Comparison of ENCODE assay signal across 24 cellular contexts in genomic region chr2:46704593-46704992, GRCh38. TPM values are rescaled to one million over a fixed set of nuclear protein-coding genes. Genes with fewer than 3 reads are reported as not detected.
DNase-seq lines count a peak whose midpoint lies in the region; ATAC-seq, FAIRE-seq and TF ChIP-seq lines count a peak whose summit lies in the region.
"Had no signal": no experiment of that assay in that cellular context is flagged by ENCODE, and none has a peak within 500 bp of the region (broad histone marks: within the 10 kb centered on the region; RNA-seq: fewer than 3 reads in every experiment).

No MANE protein-coding gene starts in this region.

- H4K91ac ChIP-seq in H1 (replicated peaks; ENCODE audit: insufficient read length, low read length): peak overlapping the region; percentile 75

- peak overlapping the region; percentile 86 for H3K4me2 ChIP-seq in A549
- peak overlapping the region; percentile 93 for H3K4me2 ChIP-seq in GM23248 (ENCODE audit: unreplicated experiment)
- H3K4me2 ChIP-seq in H1 (ENCODE audit: insufficient read depth in 1 of 2, low read depth in 2 of 2, low read length in 2 of 2): peak overlapping the region; percentile 75
- H3K4me2 ChIP-seq: hepatocyte, PC-9 had no signal

- H3K14ac ChIP-seq in H1 (ENCODE audit: insufficient read length): no peak overlapping the region

- CTCF ChIA-PET in A549 (lab: Yijun Ruan, JAX) (interaction anchor here (0.8 to 2.1 kb wide), 6 partner anchors 13 to 184 kb away, joined by 3 to 8 read pairs (median 4); no protein-coding TSS in a partner anchor), H1 (lab: Charles Lee; ENCODE audit: partially characterized antibody) (interaction anchor here (0.7 to 1.6 kb wide), 8 partner anchors 8 to 76 kb away, joined by 3 to 5 read pairs (median 3); no protein-coding TSS in a partner anchor)

- TF ChIP-seq EP300 in A549 (IDR thresholded peaks at IDR 0.05) (no peak), H1 (IDR thresholded peaks at IDR 0.05; ENCODE audit: borderline replicate concordance in 1 of 2, low read depth in 2 of 2, low read length in 2 of 2) (peak in 1 of 2 experiments; percentile 92; a peak in 2 of 3 replicates)

- 98% methylated on average over 1 of the region's 1 CpG for WGBS in A549 (ENCODE audit: missing lambda C conversion rate)
- 96 to 100% methylated on average over 1 of the region's 1 CpG for WGBS in GM23248 (ENCODE audit: low coverage in 1 of 2, low lambda C conversion rate in 2 of 2, missing lambda C conversion rate in 2 of 2), 2 experiments
- 11% methylated on average over 1 of the region's 1 CpG; no CpG with 5 or more reads in 1 of the 2 experiments for WGBS in H1 (ENCODE audit: extremely low coverage in 1 of 2, insufficient coverage in 1 of 2, insufficient read length in 1 of 2, insufficient replicate concordance in 2 of 2, low coverage in 1 of 2, low lambda C conversion rate in 2 of 2, missing lambda C conversion rate in 1 of 2), 2 experiments

- no peak for DNase-seq in A549 (ENCODE audit: low read depth in 1 of 2, low spot score in 1 of 2)
- no peak for DNase-seq in GM23248
- peak in 1 of 2 experiments; percentile 21 for DNase-seq in H1 (ENCODE audit: low read depth in 1 of 2, low spot score in 2 of 2)
- peak; percentile 58 for DNase-seq in iPS-NIHi7 (ENCODE audit: extremely low spot score)
- no peak for DNase-seq in DMS 273 (lab: John Stamatoyannopoulos, UW; ENCODE audit: unreplicated experiment)
- no peak for DNase-seq in activated effector memory CD4-positive, alpha-beta T cell treated with anti-CD3 and anti-CD28 coated beads, Interleukin-2, amount 50 U/mL, for 16 hours
- DNase-seq in kidney: no peak
- DNase-seq in G401 (ENCODE audit: low spot score): no peak
- DNase-seq: activated CD4-positive, alpha-beta T cell treated with anti-CD3 and anti-CD28 coated beads, Interleukin-2, amount 50 U/mL, for 4 hours; activated gamma-delta T cell; CD8-positive, alpha-beta T cell; DMS79 treated with DMSO at 0.1 percent for 48 hours; foreskin fibroblast; HCEC 1CT; left ventricle myocardium inferior; NCI-H1092; NCI-H2081; PC-9; SHP77 treated with DMSO at 0.1 percent for 48 hours; stimulated activated CD4-positive, alpha-beta T cell treated with anti-CD3 and anti-CD28 coated beads, Interleukin-4, amount 100 ng/mL, for 1 hour; tibial artery had no signal

- no peak overlapping the region for H2BK15ac ChIP-seq in H1 (ENCODE audit: low read length)

- H4K5ac ChIP-seq in H1 (ENCODE audit: insufficient read length, low read depth, low read length): no peak overlapping the region

- no peaks in the 10 kb centered on the region; the same call in 1 of the 2 replicates for H3K79me1 ChIP-seq in H1 (ENCODE audit: low read depth, low read length)

- H2AK5ac ChIP-seq in H1 (ENCODE audit: low read depth, low read length): no peak overlapping the region; the same call in 1 of the 2 replicates

- ATAC-seq in A549: no peak
- ATAC-seq: CD8-positive, alpha-beta T cell had no signal

- 0 out of 2 replicates have a peak, but pooled peaks cover 10% of the 10 kb centered on the region for H3K36me3 ChIP-seq in GM23248 (ENCODE audit: low read depth)
- no peaks in the 10 kb centered on the region for H3K36me3 ChIP-seq in H1 (ENCODE audit: control insufficient read depth in 2 of 4, insufficient read depth in 4 of 4, low read length in 3 of 4)
- no peaks in the 10 kb centered on the region for H3K36me3 ChIP-seq in kidney (ENCODE audit: control insufficient read depth in 1 of 2, insufficient read depth in 2 of 2, low read length in 2 of 2)
- H3K36me3 ChIP-seq: cardiac muscle cell, left ventricle myocardium inferior, tibial artery had no signal

- H3K4ac ChIP-seq in H1 (replicated peaks; ENCODE audit: insufficient read length, low read depth, low read length): no peak overlapping the region

- H2BK20ac ChIP-seq in H1 (ENCODE audit: low read length): no peak overlapping the region

- TF ChIP-seq POLR2A in A549 (IDR thresholded peaks at IDR 0.05; ENCODE audit: low read length) (no peak), H1 (IDR thresholded peaks at IDR 0.05; ENCODE audit: control extremely low read depth in 1 of 2, low read depth in 2 of 2, low read length in 2 of 2) (peak in 1 of 2 experiments; percentile 78; a peak in 2 of 3 replicates)

- H3K27me3 ChIP-seq in GM23248 (replicated peaks; ENCODE audit: insufficient read depth): no peaks in the 10 kb centered on the region
- H3K27me3 ChIP-seq in H1 (replicated peaks in 1 of 4; ENCODE audit: control insufficient read depth in 3 of 4, extremely low read depth in 1 of 4, insufficient read depth in 3 of 4, low read length in 3 of 4): no peaks in the 10 kb centered on the region
- H3K27me3 ChIP-seq: cardiac muscle cell, hepatocyte, tibial artery had no signal

- peaks cover 39% of the 10 kb centered on the region for H4K20me1 ChIP-seq in GM23248 (ENCODE audit: insufficient read depth)
- H4K20me1 ChIP-seq in H1 (replicated peaks in 1 of 2; ENCODE audit: control insufficient read depth in 1 of 2, insufficient read depth in 2 of 2, low read length in 2 of 2): peaks cover 13% of the 10 kb centered on the region in 2 experiments

- no peak for TF ChIP-seq RAD21 in A549 (conservative IDR thresholded peaks at IDR 0.05 in 1 of 2, IDR thresholded peaks at IDR 0.05 in 1 of 2)
- peak in 1 of 2 experiments; percentile 23; a peak in 1 of 4 replicates for TF ChIP-seq RAD21 in H1 (IDR thresholded peaks at IDR 0.05 in 1 of 2, conservative IDR thresholded peaks at IDR 0.05 in 1 of 2; ENCODE audit: low read depth in 2 of 2, low read length in 2 of 2)

- H2BK5ac ChIP-seq in H1 (ENCODE audit: low read depth, low read length): peak overlapping the region; percentile 41; the same call in 1 of the 2 replicates

- peaks cover 5% of the 10 kb centered on the region for H3K23me2 ChIP-seq in H1 (ENCODE audit: low read depth, low read length)

- peaks cover 82% of the 10 kb centered on the region for H3F3A ChIP-seq in GM23248 (ENCODE audit: insufficient read depth)

- no peak overlapping the region for H2AFZ ChIP-seq in GM23248
- H2AFZ ChIP-seq in H1 (ENCODE audit: low read length): no peak overlapping the region
- H2AFZ ChIP-seq: hepatocyte, PC-9 had no signal

- no peak overlapping the region for H3K56ac ChIP-seq in H1 (replicated peaks; ENCODE audit: insufficient read length, low read depth, low read length)

- TF ChIP-seq CTCF in A549 (IDR thresholded peaks at IDR 0.05): no peak
- no peak for TF ChIP-seq CTCF in H1 (IDR thresholded peaks at IDR 0.05; ENCODE audit: control extremely low read depth in 1 of 3, insufficient read depth in 1 of 3, low read depth in 1 of 3, low read length in 3 of 3)
- TF ChIP-seq CTCF in kidney (IDR thresholded peaks at IDR 0.05; ENCODE audit: borderline replicate concordance, extremely low read depth, insufficient read depth): no peak

- H3K9ac ChIP-seq in GM23248: 0 out of 2 replicates have a peak overlapping the region, but pooled peaks have one; percentile 94
- peak overlapping the region in 1 of 4 experiments; percentile 39; a peak in 1 of 7 replicates for H3K9ac ChIP-seq in H1 (replicated peaks in 1 of 4; ENCODE audit: extremely low read depth in 1 of 4, low read depth in 3 of 4, low read length in 3 of 4)
- no peak overlapping the region for H3K9ac ChIP-seq in kidney (ENCODE audit: low read length in 2 of 2)

- no peak overlapping the region for H2BK120ac ChIP-seq in H1 (replicated peaks; ENCODE audit: low read depth, low read length)

- in situ Hi-C loops in GM23248 (cut with MboI): no loop called here
- in situ Hi-C loops in G401 (cut with HindIII; ENCODE audit: low sequenced_read_pairs): no loop called here

- POLR2A ChIA-PET in A549 (lab: Yijun Ruan, JAX): interaction anchor here (0.6 kb wide), 2 partner anchors 7 to 171 kb away, joined by 5 to 7 read pairs; no protein-coding TSS in a partner anchor
- POLR2A ChIA-PET in H1 (lab: Charles Lee; ENCODE audit: partially characterized antibody): interaction anchor here (1.3 to 5.0 kb wide), 3 partner anchors 13 to 31 kb away, joined by 4 to 28 read pairs (median 5); no protein-coding TSS in a partner anchor

- H3K18ac ChIP-seq in H1 (ENCODE audit: extremely low read depth, low read length): 0 out of 2 replicates have a peak overlapping the region, but pooled peaks have one; percentile 60

- H3K27ac ChIP-seq in A549 (peak overlapping the region in 1 of 2 experiments; percentile 39; a peak in 4 of 6 replicates), GM23248 (peak overlapping the region; percentile 8; the same call in 1 of the 2 replicates), H1 (ENCODE audit: low read depth, low read length) (peak overlapping the region; percentile 86), kidney (ENCODE audit: low read depth in 2 of 2, low read length in 2 of 2) (no peak overlapping the region)
- H3K27ac ChIP-seq: cardiac muscle cell, hepatocyte, PC-9, tibial artery had no signal

- H4K8ac ChIP-seq in H1 (ENCODE audit: extremely low read depth, insufficient read depth, low read length): no peak overlapping the region

- H3K79me2 ChIP-seq in GM23248 (ENCODE audit: insufficient read depth) (peaks cover 100% of the 10 kb centered on the region), H1 (ENCODE audit: control insufficient read depth in 1 of 2, insufficient read depth in 2 of 2, low read length in 2 of 2) (peaks cover 16 to 93% of the 10 kb centered on the region in 2 experiments)

- H3K4me1 ChIP-seq in A549 (peaks cover 89% of the 10 kb centered on the region), GM23248 (ENCODE audit: insufficient read depth) (peaks cover 76% of the 10 kb centered on the region), H1 (replicated peaks in 1 of 4; ENCODE audit: control insufficient read depth in 3 of 4, insufficient read depth in 4 of 4, low read length in 3 of 4) (peaks cover 5 to 47% (median 16%) of the 10 kb centered on the region in 4 experiments), kidney (ENCODE audit: control insufficient read depth in 1 of 2, insufficient read depth in 1 of 2, low read depth in 1 of 2, low read length in 2 of 2) (peaks cover 3 to 22% of the 10 kb centered on the region in 2 donors)

- peak overlapping the region; percentile 76; the same call in 1 of the 2 replicates for H2BK12ac ChIP-seq in H1 (ENCODE audit: low read depth, low read length)

- intact Hi-C loops in kidney (cut with DNase I): no loop called here

- H3K9me2 ChIP-seq in GM23248 (ENCODE audit: insufficient read depth): no peaks in the 10 kb centered on the region

- no peak overlapping the region for H3K4me3 ChIP-seq in A549
- H3K4me3 ChIP-seq in GM23248: peak overlapping the region; percentile 93
- H3K4me3 ChIP-seq in H1 (ENCODE audit: extremely low read depth in 1 of 4, insufficient read depth in 2 of 4, low read depth in 3 of 4, low read length in 4 of 4): peak overlapping the region; percentile 15 to 52 (median 30); a peak in 7 of 8 replicates
- H3K4me3 ChIP-seq in kidney (ENCODE audit: low read length in 2 of 2): no peak overlapping the region
- H3K4me3 ChIP-seq: cardiac muscle cell, hepatocyte, PC-9, tibial artery had no signal

- H3K23ac ChIP-seq in H1 (ENCODE audit: insufficient read length): no peak overlapping the region

- no peak for FAIRE-seq in A549 (lab: Jason Lieb, UNC)
- FAIRE-seq in H1 (lab: Jason Lieb, UNC): peak; percentile 98
- no peak for FAIRE-seq in kidney (lab: Jason Lieb, UNC)
- FAIRE-seq: endothelial cell of umbilical vein had no signal

- H3K9me3 ChIP-seq in A549 (no peaks in the 10 kb centered on the region), GM23248 (ENCODE audit: low read depth) (no peaks in the 10 kb centered on the region), H1 (ENCODE audit: insufficient read depth in 2 of 2, low read depth in 1 of 2, low read length in 1 of 2) (no peaks in the 10 kb centered on the region), kidney (ENCODE audit: control insufficient read depth in 1 of 2, low read length in 2 of 2) (no peaks in the 10 kb centered on the region)
- H3K9me3 ChIP-seq: left ventricle myocardium inferior, tibial artery had no signal

RNA-seq across cellular contexts. Expression of gene SOCS5, which starts 5.5 kb away (rescaled TPM):
- polyA plus RNA-seq in A549 (2011; rRNA removed): 36.3 and 37.6 TPM in 2 replicates
- polyA plus RNA-seq in A549 (2012; cell fraction: cytosol; rRNA removed): 10.2 and 11.9 TPM in 2 replicates
- polyA plus RNA-seq in A549 (2012; cell fraction: nucleus; rRNA removed): 6.6 and 9.4 TPM in 2 replicates
- polyA plus RNA-seq in A549 (2017; fragmentation: RNase III; extraction: RNeasy Plus Mini Kit Qiagen cat#74134 plus additional on column Dnase treatment): 28.2 to 34.0 TPM (median 32.4 TPM) in 3 replicates
- polyA minus RNA-seq in A549 (2011; rRNA and poly(A)+ RNA removed): 41.1 and 41.3 TPM in 2 replicates
- 186 and 243 TPM in 2 replicates for total RNA-seq in GM23248 (2014; rRNA removed; shearing (Covaris generic))
- polyA plus RNA-seq in GM23248 (2016; fragmentation: Nextera tagmentation; extraction: Ambion mirVana): 96.9 and 101 TPM in 2 replicates
- 15.6 and 16.6 TPM in 2 replicates for total RNA-seq in H1 (2021; fragmentation: NEBNext Ultra II Directional; extraction: Animal tissue kit (Norgen Biotek cat#: 25700))
- 5.6 and 8.5 TPM in 2 replicates for polyA plus RNA-seq in H1 (2011; rRNA removed)
- polyA plus RNA-seq in H1 (2011; cell fraction: cytosol; rRNA removed): 8.5 TPM
- polyA plus RNA-seq in H1 (2011; cell fraction: nucleus; rRNA removed): 6.9 TPM
- 8.5 to 13.2 TPM (median 10.3 TPM) in 4 replicates for polyA plus RNA-seq in H1 (2012, experiment 1 of 2)
- polyA plus RNA-seq in H1 (2012, experiment 2 of 2): 1.0 TPM
- 7.5 TPM for polyA plus RNA-seq in H1 (2013, experiment 1 of 2)
- polyA plus RNA-seq in H1 (2013, experiment 2 of 2): 7.3 TPM
- 30.0 and 36.8 TPM in 2 replicates for polyA minus RNA-seq in H1 (2011; rRNA and poly(A)+ RNA removed)
- 13.9 TPM for polyA minus RNA-seq in H1 (2011; cell fraction: cytosol; rRNA and poly(A)+ RNA removed)
- polyA minus RNA-seq in H1 (2011; cell fraction: nucleus; rRNA and poly(A)+ RNA removed): 34.4 TPM
- total RNA-seq in kidney: 24.1 TPM
- polyA plus RNA-seq in kidney (ENCODE audit: insufficient read depth, low read depth, low replicate concordance): 6.1 TPM
- total RNA-seq in G401 (2014; rRNA removed; shearing (Covaris generic)): 15.6 and 19.8 TPM in 2 replicates

Comparison
In these comparisons a context has a peak if more than half of its experiments do, and no peak if none do; other contexts are left out.
1. H3K27ac ChIP-seq: peak in GM23248 (single experiment) and H1 (single experiment); none in kidney (0 of 2).
2. H3K4me3 ChIP-seq: peak in GM23248 (single experiment) and H1 (4 of 4); none in A549 (single experiment) and kidney (0 of 2).
3. Of the 18 proteins assayed by ChIP-seq in both H1 and A549: peak only in H1: MAFK; only in A549: none; in both: none; in neither: 13; mixed calls (peak in some experiments, not most) for 4.
4. Peak in every context shown above with its lines, with median percentiles within 50 percentile points of each other: H3K4me2 ChIP-seq.